ENCODE assay signal across 11 cellular contexts in the genomic region with DNA sequence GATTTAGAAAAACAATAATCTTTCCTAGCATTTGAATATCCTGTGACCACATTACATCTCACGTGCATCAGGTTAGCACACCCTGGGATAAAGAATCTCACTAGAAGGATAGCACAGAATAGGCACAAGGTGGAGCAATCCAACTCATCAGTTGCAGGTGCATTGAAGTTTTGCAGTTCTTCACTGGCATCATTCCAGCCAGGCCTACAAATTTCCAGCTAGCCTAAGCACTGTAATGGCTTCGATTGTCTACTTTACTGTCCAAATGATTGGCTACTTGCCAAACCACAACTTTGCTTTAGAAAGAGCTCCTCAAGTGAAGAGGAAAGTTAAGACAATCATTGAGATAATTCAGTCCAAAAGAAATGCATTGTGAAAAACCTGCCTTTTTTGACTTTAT.
DNase-seq lines count a peak whose midpoint lies in the region; ATAC-seq, FAIRE-seq and TF ChIP-seq lines count a peak whose summit lies in the region.
"Had no signal": no experiment of that assay in that cellular context is flagged by ENCODE, and none has a peak within 500 bp of the region (broad histone marks: within the 10 kb centered on the region; RNA-seq: fewer than 3 reads in every experiment).

No MANE protein-coding gene starts in this region.

- TF ChIP-seq CTCF in cardiac muscle cell (IDR thresholded peaks at IDR 0.05; ENCODE audit: low read depth, low read length) (no peak), OCI-LY3 (IDR thresholded peaks at IDR 0.05; ENCODE audit: low read depth, low read length) (peak; percentile 13; the same call in 1 of the 2 replicates), epithelial cell of esophagus (IDR thresholded peaks at IDR 0.05; ENCODE audit: insufficient read depth, low read depth, low read length, missing control alignments) (no peak)

- H3K4me3 ChIP-seq in cardiac muscle cell (no peak overlapping the region), OCI-LY3 (ENCODE audit: low read length) (no peak overlapping the region), epithelial cell of esophagus (ENCODE audit: low read length) (no peak overlapping the region)

- H4K20me1 ChIP-seq in OCI-LY3 (ENCODE audit: insufficient read depth, low read length) = no peaks in the 10 kb centered on the region

- intact Hi-C loops in left ventricle myocardium superior (cut with micrococcal nuclease) = no loop called here

- ATAC-seq in left ventricle myocardium superior (no peak), GM18909 (IDR thresholded peaks at IDR 0.05; ENCODE audit: poor library complexity, unreplicated experiment) (no peak)

- no peak overlapping the region for H2AFZ ChIP-seq in OCI-LY3 (ENCODE audit: low read depth, low read length)

- H3K27ac ChIP-seq in cardiac muscle cell (no peak overlapping the region), OCI-LY3 (ENCODE audit: low read length) (no peak overlapping the region)

- H3K9ac ChIP-seq in OCI-LY3 (ENCODE audit: low read length) = no peak overlapping the region

- H3K4me1 ChIP-seq in cardiac muscle cell (ENCODE audit: low read depth) = no peaks in the 10 kb centered on the region
- peaks cover 10% of the 10 kb centered on the region for H3K4me1 ChIP-seq in OCI-LY3 (ENCODE audit: low read length)

- H3K27me3 ChIP-seq in cardiac muscle cell (no peaks in the 10 kb centered on the region), OCI-LY3 (ENCODE audit: low read depth, low read length) (no peaks in the 10 kb centered on the region)

- H3K36me3 ChIP-seq in cardiac muscle cell = no peaks in the 10 kb centered on the region
- H3K36me3 ChIP-seq in OCI-LY3 (replicated peaks; ENCODE audit: low read depth, low read length) = no peaks in the 10 kb centered on the region

- DNase-seq in cardiac muscle cell (ENCODE audit: low read depth in 1 of 2, low spot score in 1 of 2) = peak; percentile 21 to 60
- no peak for DNase-seq in left ventricle myocardium superior
- peak; percentile 38 for DNase-seq in epithelial cell of esophagus (ENCODE audit: low read depth)
- peak; percentile 25 for DNase-seq in urothelium cell line (ENCODE audit: low spot score)
- DNase-seq in activated CD8-positive, alpha-beta memory T cell treated with anti-CD3 and anti-CD28 coated beads, Interleukin-2, amount 50 U/mL, for 48 hours = no peak
- no peak for DNase-seq in central memory CD4-positive, alpha-beta T cell
- DNase-seq: activated CD4-positive, alpha-beta T cell treated with anti-CD3 and anti-CD28 coated beads, Interleukin-2, amount 50 U/mL, for 1 hour; anterior cingulate cortex had no signal

- no peak for FAIRE-seq in urothelium cell line (lab: Jason Lieb, UNC)
- FAIRE-seq: GM12892 had no signal

- H3K9me3 ChIP-seq in cardiac muscle cell (ENCODE audit: low read depth) (no peaks in the 10 kb centered on the region), OCI-LY3 (ENCODE audit: insufficient read depth, low read length) (no peaks in the 10 kb centered on the region)

- H3K79me2 ChIP-seq in OCI-LY3 (ENCODE audit: low read length) = no peaks in the 10 kb centered on the region

- no peak overlapping the region for H3K4me2 ChIP-seq in OCI-LY3 (ENCODE audit: low read length)

Comparison
In these comparisons a context has a peak if more than half of its experiments do, and no peak if none do; other contexts are left out.
1. DNase-seq: peak in cardiac muscle cell (2 of 2), epithelial cell of esophagus (single experiment) and urothelium cell line (single experiment); none in left ventricle myocardium superior (single experiment), activated CD8-positive, alpha-beta memory T cell treated with anti-CD3 and anti-CD28 coated beads, Interleukin-2, amount 50 U/mL, for 48 hours (single experiment) and central memory CD4-positive, alpha-beta T cell (single experiment).